In the genomic region with DNA sequence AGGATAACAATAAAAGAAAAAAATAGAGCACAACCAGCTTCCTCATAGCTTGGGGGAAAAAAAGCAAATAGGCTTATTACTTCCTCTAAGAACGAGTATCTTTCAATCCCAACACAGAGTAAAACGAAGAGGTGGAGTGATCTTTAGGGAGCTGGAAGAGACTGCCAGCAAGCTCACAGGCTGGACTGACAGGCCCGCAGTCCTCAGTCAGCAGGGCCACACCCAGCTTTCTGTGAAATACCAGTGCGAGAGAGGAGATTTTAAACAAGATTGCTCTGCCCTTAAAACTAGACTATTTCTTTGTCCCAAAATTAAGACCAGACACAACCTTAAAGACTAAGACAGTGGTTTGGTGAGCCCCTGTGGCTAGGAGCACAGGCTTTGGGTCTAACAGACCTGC, we compare ENCODE assay signal across 22 cellular contexts.
"Had no signal": no experiment of that assay in that cellular context is flagged by ENCODE, and none has a peak within 500 bp of the region (broad histone marks: within the 10 kb centered on the region; RNA-seq: fewer than 3 reads in every experiment).

No MANE protein-coding gene starts in this region.

- H3K27me3 ChIP-seq: adrenal gland, dorsolateral prefrontal cortex, foreskin keratinocyte, neutrophil, ovary, testis, upper lobe of left lung had no signal

- H3K9me3 ChIP-seq: adrenal gland, left ventricle myocardium inferior, neutrophil, ovary, prostate gland, testis, upper lobe of left lung had no signal

- H3K4me3 ChIP-seq: adrenal gland, dorsolateral prefrontal cortex, left ventricle myocardium inferior, ovary, prostate gland, testis, upper lobe of left lung had no signal

- ATAC-seq: activated naive CD4-positive, alpha-beta T cell treated with anti-CD3 and anti-CD28 coated beads, Interleukin-2, amount 50 U/mL, for 72 hours; foreskin keratinocyte; naive thymus-derived CD8-positive, alpha-beta T cell; stimulated activated naive B cell treated with anti-CD40 and anti-IgM and Interleukin-4, amounts not matched to agents 10 μg/mL and 1 μg/mL and 100 μg/mL, for 72 hours; T-cell; WTC11 had no signal

- H3K27ac ChIP-seq: adrenal gland, foreskin keratinocyte, left ventricle myocardium inferior, neutrophil, ovary, prostate gland, testis, upper lobe of left lung had no signal

- H3K36me3 ChIP-seq: ovary, prostate gland had no signal

- H3K4me3 Mint-ChIP-seq: activated T-helper 1 cell treated with anti-CD3 and anti-CD28 coated beads, Interleukin-12 subunit alpha, Interleukin-12 subunit beta, Interleukin-2, Interleukin-4 antibody, amounts not matched to agents 30 ng/mL and 10 ng/mL and 1 ng/mL, durations not matched to agents 14 hours and 24 hours and 36 hours; naive thymus-derived CD8-positive, alpha-beta T cell; stimulated activated naive B cell treated with anti-CD40 and anti-IgM and Interleukin-4, amounts not matched to agents 10 μg/mL and 1 μg/mL and 100 μg/mL, for 72 hours; T-cell; T-helper 2 cell treated with Interferon-gamma antibody and Interleukin-4, amounts not matched to agents 5 μg/mL and 100 μg/mL, for 36 hours; WTC11 had no signal

- H3K27me3 Mint-ChIP-seq: naive thymus-derived CD8-positive, alpha-beta T cell; stimulated activated naive B cell treated with anti-CD40 and anti-IgM and Interleukin-4, amounts not matched to agents 10 μg/mL and 1 μg/mL and 100 μg/mL, for 72 hours; T-cell had no signal

- H3K4me1 Mint-ChIP-seq: WTC11 had no signal

- H3K9me3 Mint-ChIP-seq: activated naive CD4-positive, alpha-beta T cell treated with anti-CD3 and anti-CD28 coated beads, Interleukin-2, amount 50 U/mL, for 72 hours; activated T-helper 1 cell treated with anti-CD3 and anti-CD28 coated beads, Interleukin-12 subunit alpha, Interleukin-12 subunit beta, Interleukin-2, Interleukin-4 antibody, amounts not matched to agents 30 ng/mL and 10 ng/mL and 1 ng/mL, durations not matched to agents 14 hours and 24 hours and 36 hours; naive thymus-derived CD8-positive, alpha-beta T cell; stimulated activated naive B cell treated with anti-CD40 and anti-IgM and Interleukin-4, amounts not matched to agents 10 μg/mL and 1 μg/mL and 100 μg/mL, for 72 hours; T-cell; T-helper 2 cell treated with Interferon-gamma antibody and Interleukin-4, amounts not matched to agents 5 μg/mL and 100 μg/mL, for 36 hours; WTC11 had no signal

- H3K4me1 ChIP-seq: adrenal gland, foreskin keratinocyte, prostate gland, testis, upper lobe of left lung had no signal

- DNase-seq: activated CD4-positive, alpha-beta T cell treated with anti-CD3 and anti-CD28 coated beads, Interleukin-2, amount 50 U/mL, for 48 hours; activated gamma-delta T cell; central memory CD4-positive, alpha-beta T cell; dorsolateral prefrontal cortex; foreskin keratinocyte; kidney glomerular epithelial cell; left ventricle myocardium inferior; naive thymus-derived CD8-positive, alpha-beta T cell; ovary; stimulated activated CD4-positive, alpha-beta T cell treated with anti-CD3 and anti-CD28 coated beads, Interleukin-2, amount 100 ng/mL, for 48 hours; stimulated activated CD8-positive, alpha-beta memory T cell treated with anti-CD3 and anti-CD28 coated beads, Interleukin-4, amount 100 ng/mL, for 48 hours; stimulated activated naive B cell treated with anti-CD40 and anti-IgM and Interleukin-4, amounts not matched to agents 10 μg/mL and 1 μg/mL and 100 μg/mL, for 72 hours; T-cell; testis; upper lobe of left lung had no signal

- H3K27ac Mint-ChIP-seq: activated naive CD4-positive, alpha-beta T cell treated with anti-CD3 and anti-CD28 coated beads, Interleukin-2, amount 50 U/mL, for 72 hours; activated T-helper 1 cell treated with anti-CD3 and anti-CD28 coated beads, Interleukin-12 subunit alpha, Interleukin-12 subunit beta, Interleukin-2, Interleukin-4 antibody, amounts not matched to agents 30 ng/mL and 10 ng/mL and 1 ng/mL, durations not matched to agents 14 hours and 24 hours and 36 hours; stimulated activated naive B cell treated with anti-CD40 and anti-IgM and Interleukin-4, amounts not matched to agents 10 μg/mL and 1 μg/mL and 100 μg/mL, for 72 hours; T-cell; WTC11 had no signal
